In genomic region chr12:57579011-57579410, GRCh38 we compare ENCODE assay signal across 37 cellular contexts. TPM values are rescaled to one million over a fixed set of nuclear protein-coding genes. Genes with fewer than 3 reads are reported as not detected.
"Had no signal": no experiment of that assay in that cellular context is flagged by ENCODE, and none has a peak within 500 bp of the region (broad histone marks: within the 10 kb centered on the region; RNA-seq: fewer than 3 reads in every experiment).

No MANE protein-coding gene starts in this region.

- H3K9me3 ChIP-seq: Peyer's patch, SJSA1, SK-N-SH had no signal

- ATAC-seq: activated CD8-positive, alpha-beta memory T cell treated with anti-CD3 and anti-CD28 coated beads, Interleukin-2, amount 10 ng/mL, durations not matched to agents 7 days and 5 days; activated naive CD8-positive, alpha-beta T cell treated with anti-CD3 and anti-CD28 coated beads, Interleukin-2, amount 50 U/mL, for 24 hours had no signal

- H3K4me3 Mint-ChIP-seq: activated B cell treated with CpG ODN at 0.5 μM for 24 hours; activated CD4-positive, alpha-beta memory T cell treated with anti-CD3 and anti-CD28 coated beads, Interleukin-2, amount 10 ng/mL, durations not matched to agents 7 days and 5 days; activated CD8-positive, alpha-beta memory T cell treated with anti-CD3 and anti-CD28 coated beads, Interleukin-2, amount 10 ng/mL, durations not matched to agents 7 days and 5 days; activated naive CD4-positive, alpha-beta T cell treated with anti-CD3 and anti-CD28 coated beads, Interleukin-2, amount 10 ng/mL, durations not matched to agents 7 days and 5 days; activated naive CD8-positive, alpha-beta T cell; activated naive CD8-positive, alpha-beta T cell treated with anti-CD3 and anti-CD28 coated beads, Interleukin-2, amount 50 U/mL, for 24 hours; brain had no signal

- H3K27ac ChIP-seq: Peyer's patch, SJSA1, VCaP had no signal

- H3K4me1 ChIP-seq: Peyer's patch had no signal

- H3K4me3 ChIP-seq: Peyer's patch, SJSA1 had no signal

- H3K9ac ChIP-seq: SK-N-SH had no signal

- H3K36me3 Mint-ChIP-seq: activated CD8-positive, alpha-beta memory T cell treated with anti-CD3 and anti-CD28 coated beads, Interleukin-2, amount 10 ng/mL, durations not matched to agents 7 days and 5 days; activated naive CD4-positive, alpha-beta T cell treated with anti-CD3 and anti-CD28 coated beads, Interleukin-2, amount 10 ng/mL, durations not matched to agents 7 days and 5 days; activated naive CD8-positive, alpha-beta T cell had no signal

- H3K36me3 ChIP-seq: Peyer's patch, SJSA1 had no signal

- H3K4me2 ChIP-seq: SK-N-SH had no signal

- DNase-seq: activated B cell treated with CpG ODN at 0.5 μM for 24 hours; activated CD4-positive, alpha-beta memory T cell treated with anti-CD3 and anti-CD28 coated beads, Interleukin-2, amount 10 ng/mL, durations not matched to agents 7 days and 5 days; activated CD4-positive, alpha-beta T cell treated with anti-CD3 and anti-CD28 coated beads for 48 hours; activated CD4-positive, CD25-positive, alpha-beta regulatory T cell treated with anti-CD3 and anti-CD28 coated beads, Interleukin-2, amount 50 U/mL, for 72 hours; activated CD8-positive, alpha-beta memory T cell treated with anti-CD3 and anti-CD28 coated beads for 24 hours; activated CD8-positive, alpha-beta memory T cell treated with anti-CD3 and anti-CD28 coated beads, Interleukin-2, amount 10 ng/mL, durations not matched to agents 7 days and 5 days; activated CD8-positive, alpha-beta memory T cell treated with anti-CD3 and anti-CD28 coated beads, Interleukin-2, amount 50 U/mL, for 48 hours; activated effector memory CD4-positive, alpha-beta T cell treated with Interleukin-2 at 50 U/mL for 16 hours; activated naive CD4-positive, alpha-beta T cell treated with anti-CD3 and anti-CD28 coated beads, Interleukin-2, amount 10 ng/mL, durations not matched to agents 7 days and 5 days; activated naive CD8-positive, alpha-beta T cell treated with anti-CD3 and anti-CD28 coated beads, Interleukin-2, amount 50 U/mL, for 24 hours; activated T-cell treated with anti-CD3 and anti-CD28 coated beads, Interleukin-2, amount 50 U/mL, for 48 hours; anterior cingulate cortex; central memory CD4-positive, alpha-beta T cell; NCI-H1092 treated with DMSO at 0.1 percent for 48 hours; NCI-H1417; NCI-H146; NCI-H187; NCI-H2029 treated with DMSO at 0.1 percent for 48 hours; NCI-H2107; NCI-H2171; NCI-H510A; NCI-H526; NCI-H748 treated with DMSO at 0.1 percent for 48 hours; NK-92 treated with Interleukin-12 subunit alpha and Interleukin-12 subunit beta, amount 100 ng/mL, for 24 hours; Peyer's patch; RPMI8226; SHP77 treated with DMSO at 0.1 percent for 48 hours; SK-N-SH; SW 1271; T-helper 1 cell; T-helper 2 cell; T-helper 9 cell had no signal

- H3K4me1 Mint-ChIP-seq: activated naive CD8-positive, alpha-beta T cell treated with anti-CD3 and anti-CD28 coated beads, Interleukin-2, amount 50 U/mL, for 24 hours; brain had no signal

- H3K27ac Mint-ChIP-seq: activated B cell treated with CpG ODN at 0.5 μM for 24 hours; activated CD4-positive, alpha-beta memory T cell treated with anti-CD3 and anti-CD28 coated beads, Interleukin-2, amount 10 ng/mL, durations not matched to agents 7 days and 5 days; activated CD8-positive, alpha-beta memory T cell treated with anti-CD3 and anti-CD28 coated beads, Interleukin-2, amount 10 ng/mL, durations not matched to agents 7 days and 5 days; activated naive CD4-positive, alpha-beta T cell treated with anti-CD3 and anti-CD28 coated beads, Interleukin-2, amount 10 ng/mL, durations not matched to agents 7 days and 5 days; activated naive CD8-positive, alpha-beta T cell; activated naive CD8-positive, alpha-beta T cell treated with anti-CD3 and anti-CD28 coated beads, Interleukin-2, amount 50 U/mL, for 24 hours; brain had no signal

- H3K27me3 Mint-ChIP-seq: activated CD8-positive, alpha-beta memory T cell treated with anti-CD3 and anti-CD28 coated beads, Interleukin-2, amount 10 ng/mL, durations not matched to agents 7 days and 5 days had no signal

- H3K9me3 Mint-ChIP-seq: activated B cell treated with CpG ODN at 0.5 μM for 24 hours; activated CD4-positive, alpha-beta memory T cell treated with anti-CD3 and anti-CD28 coated beads, Interleukin-2, amount 10 ng/mL, durations not matched to agents 7 days and 5 days; activated naive CD4-positive, alpha-beta T cell treated with anti-CD3 and anti-CD28 coated beads, Interleukin-2, amount 10 ng/mL, durations not matched to agents 7 days and 5 days; activated naive CD8-positive, alpha-beta T cell treated with anti-CD3 and anti-CD28 coated beads, Interleukin-2, amount 50 U/mL, for 24 hours; brain had no signal

- H3K27me3 ChIP-seq: Peyer's patch had no signal

RNA-seq across cellular contexts. Expression of gene KIF5A, which starts 29.2 kb away (rescaled TPM):
- total RNA-seq: PC-3 had no signal

RNA-seq across cellular contexts. Expression of gene ARHGEF25, which starts 32.2 kb away (rescaled TPM):
- total RNA-seq: activated B cell treated with CpG ODN at 0.5 μM for 24 hours had no signal
